8 cellular contexts compared by ENCODE assay signal in the genomic region with DNA sequence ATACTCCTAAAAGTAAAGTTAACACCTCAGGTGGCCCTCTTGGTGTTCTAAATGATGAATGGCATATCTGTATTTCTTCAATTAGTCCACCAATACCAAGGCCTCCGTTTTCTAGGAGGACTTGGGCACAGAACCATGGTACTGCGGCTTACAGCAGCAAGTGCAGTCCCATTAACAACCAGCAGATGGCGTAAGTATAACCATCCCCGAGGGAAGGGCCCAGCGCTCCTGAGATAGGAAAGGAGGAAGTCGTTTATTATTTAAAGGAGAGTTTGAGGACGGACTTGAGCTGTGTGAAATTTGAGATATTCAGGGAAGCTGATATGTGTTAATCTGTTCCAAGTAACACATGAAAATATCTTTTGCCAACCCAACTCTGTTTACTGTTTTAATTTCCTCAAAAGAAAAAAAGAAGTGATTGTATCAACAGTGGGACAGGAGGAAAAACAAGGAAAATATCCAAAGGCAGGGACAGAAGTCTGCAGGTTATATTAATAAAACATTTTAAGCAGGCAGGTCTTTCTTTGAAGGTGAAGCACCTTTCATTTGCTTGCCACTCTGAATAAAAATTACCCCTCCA. TPM values are rescaled to one million over a fixed set of nuclear protein-coding genes. Genes with fewer than 3 reads are reported as not detected.
DNase-seq lines count a peak whose midpoint lies in the region; ATAC-seq and TF ChIP-seq lines count a peak whose summit lies in the region.

No MANE protein-coding gene starts in this region.

- BruUV-seq in HCT116 (replicated peaks; lab: Mats Ljungman, UMichigan), result no TSS peak

- CTCF ChIA-PET in CD4-positive, alpha-beta T cell (lab: Charles Lee), result interaction anchor here (1.2 to 1.7 kb wide), 3 partner anchors 16 to 133 kb away, joined by 3 to 8 read pairs (median 4); no protein-coding TSS in a partner anchor
- CTCF ChIA-PET in HCT116 (lab: Charles Lee), result interaction anchor here (0.6 to 3.0 kb wide), 3 partner anchors 75 to 136 kb away, joined by 3 to 14 read pairs (median 4); no protein-coding TSS in a partner anchor
- CTCF ChIA-PET in activated B cell treated with CpG ODN at 0.5 μM for 24 hours (lab: Charles Lee), result interaction anchor here (0.7 to 1.6 kb wide), 6 partner anchors 9 to 919 kb away, joined by 3 to 4 read pairs (median 4); no protein-coding TSS in a partner anchor

- no peaks in the 10 kb centered on the region for H4K20me1 ChIP-seq in HCT116 (ENCODE audit: insufficient read depth)

- H3K4me1 ChIP-seq in HCT116 (ENCODE audit: control insufficient read depth in 1 of 2, insufficient read depth in 2 of 2, low read length in 2 of 2), result no peaks in the 10 kb centered on the region

- no peak overlapping the region for H3K4me3 Mint-ChIP-seq in CD4-positive, alpha-beta T cell
- H3K4me3 Mint-ChIP-seq in activated B cell treated with CpG ODN at 0.5 μM for 24 hours, result no peak overlapping the region
- H3K4me3 Mint-ChIP-seq in chondrocyte (ENCODE audit: unreplicated experiment), result no peak overlapping the region

- no peaks in the 10 kb centered on the region for H3K27me3 Mint-ChIP-seq in CD4-positive, alpha-beta T cell
- H3K27me3 Mint-ChIP-seq in activated B cell treated with CpG ODN at 0.5 μM for 24 hours, result peaks cover 4% of the 10 kb centered on the region
- no peaks in the 10 kb centered on the region for H3K27me3 Mint-ChIP-seq in chondrocyte (ENCODE audit: low read depth)

- DNase-seq in CD4-positive, alpha-beta T cell, result peak; percentile 29 to 57 (median 52)
- peak; percentile 21 for DNase-seq in HCT116 (ENCODE audit: low read depth, low spot score)
- peak; percentile 58 for DNase-seq in NCI-H226
- DNase-seq in activated B cell treated with CpG ODN at 0.5 μM for 24 hours, result no peak
- DNase-seq in chondrocyte (ENCODE audit: low spot score), result no peak
- peak; percentile 83 for DNase-seq in kidney tubule cell (ENCODE audit: low spot score)
- peak; percentile 43 for DNase-seq in stimulated activated CD4-positive, alpha-beta T cell treated with anti-CD3 and anti-CD28 coated beads, Interleukin-4, amount 100 ng/mL, for 1 hour

- no peak overlapping the region for H2AFZ ChIP-seq in HCT116 (ENCODE audit: low read depth, low read length, poor library complexity, severe bottlenecking)

- POLR2A ChIA-PET in CD4-positive, alpha-beta T cell (lab: Charles Lee), result interaction anchor here (1.2 kb wide), 1 partner anchor 133 kb away, joined by 3 read pairs; no protein-coding TSS in a partner anchor
- POLR2A ChIA-PET in HCT116 (lab: Charles Lee) (no interaction called here), activated B cell treated with CpG ODN at 0.5 μM for 24 hours (lab: Charles Lee) (no interaction called here)

- no peak overlapping the region for H3K4me3 ChIP-seq in HCT116 (replicated peaks in 1 of 2; ENCODE audit: low read depth in 1 of 2, low read length in 2 of 2)

- peak; percentile 96 for TF ChIP-seq CTCF in CD4-positive, alpha-beta T cell (IDR thresholded peaks at IDR 0.05)
- TF ChIP-seq CTCF in HCT116 (IDR thresholded peaks at IDR 0.05 in 2 of 3, conservative IDR thresholded peaks at IDR 0.05 in 1 of 3; ENCODE audit: borderline replicate concordance in 1 of 3, insufficient read depth in 1 of 3, low read depth in 2 of 3, low read length in 2 of 3) (peak; percentile 18 to 89 (median 84); a peak in 5 of 6 replicates), activated B cell treated with CpG ODN at 0.5 μM for 24 hours (IDR thresholded peaks at IDR 0.05) (peak; percentile 59), chondrocyte (IDR thresholded peaks at IDR 0.05) (peak; percentile 91)

- H3K9me3 Mint-ChIP-seq in CD4-positive, alpha-beta T cell, result no peaks in the 10 kb centered on the region
- H3K9me3 Mint-ChIP-seq in activated B cell treated with CpG ODN at 0.5 μM for 24 hours, result peaks cover 15% of the 10 kb centered on the region
- H3K9me3 Mint-ChIP-seq in chondrocyte (ENCODE audit: low read depth), result peaks cover 29% of the 10 kb centered on the region

- peak; percentile 45 for TF ChIP-seq RAD21 in HCT116 (IDR thresholded peaks at IDR 0.05; ENCODE audit: low read depth)

- ATAC-seq in CD4-positive, alpha-beta T cell (ENCODE audit: poor library complexity), result peak; percentile 67
- ATAC-seq in HCT116 (peak; percentile 82), activated B cell treated with CpG ODN at 0.5 μM for 24 hours (ENCODE audit: low read depth) (no peak), HG02970 (IDR thresholded peaks at IDR 0.05; ENCODE audit: low FRiP score, unreplicated experiment) (no peak)

- peaks cover 22% of the 10 kb centered on the region for H3K9me3 ChIP-seq in CD4-positive, alpha-beta T cell (ENCODE audit: control insufficient read depth, low read length)
- H3K9me3 ChIP-seq in HCT116 (ENCODE audit: control insufficient read depth in 1 of 2, insufficient read depth in 1 of 2, low read depth in 1 of 2, low read length in 2 of 2), result peaks cover 0 to 14% of the 10 kb centered on the region in 2 experiments; a peak in 2 of 4 replicates

- H3K27ac ChIP-seq in CD4-positive, alpha-beta T cell (ENCODE audit: low read depth, low read length), result no peak overlapping the region
- no peak overlapping the region for H3K27ac ChIP-seq in HCT116 (ENCODE audit: low read depth, low read length)

- no peaks in the 10 kb centered on the region for H3K27me3 ChIP-seq in CD4-positive, alpha-beta T cell (ENCODE audit: control insufficient read depth, insufficient read depth, low read length)
- H3K27me3 ChIP-seq in HCT116 (ENCODE audit: insufficient read depth, low read length), result no peaks in the 10 kb centered on the region

- H3K9me2 ChIP-seq in HCT116 (ENCODE audit: insufficient read depth), result no peaks in the 10 kb centered on the region

- H3K79me2 ChIP-seq in HCT116 (ENCODE audit: insufficient read depth, low read length), result no peaks in the 10 kb centered on the region

- intact Hi-C loops in CD4-positive, alpha-beta T cell (cut with DNase I, micrococcal nuclease), result loop anchor here (1.0 to 5.0 kb wide), 4 partner anchors 60 to 918 kb away; no protein-coding TSS in a partner anchor
- intact Hi-C loops in HCT116 (cut with micrococcal nuclease), result loop anchor here (1.0 kb wide), 2 partner anchors 133 to 137 kb away; no protein-coding TSS in a partner anchor
- intact Hi-C loops in activated B cell treated with CpG ODN at 0.5 μM for 24 hours (cut with micrococcal nuclease), result loop anchor here (1.0 to 10.0 kb wide), 2 partner anchors 137 to 516 kb away; no protein-coding TSS in a partner anchor

- H3K4me2 ChIP-seq in HCT116 (ENCODE audit: low read length), result no peak overlapping the region

- H3K4me1 Mint-ChIP-seq in CD4-positive, alpha-beta T cell (ENCODE audit: low read depth), result no peaks in the 10 kb centered on the region
- no peaks in the 10 kb centered on the region for H3K4me1 Mint-ChIP-seq in activated B cell treated with CpG ODN at 0.5 μM for 24 hours
- H3K4me1 Mint-ChIP-seq in chondrocyte (ENCODE audit: low read depth), result peaks cover 20% of the 10 kb centered on the region

- H3K9ac ChIP-seq in HCT116 (ENCODE audit: low read length), result no peak overlapping the region

- H3K27ac Mint-ChIP-seq in CD4-positive, alpha-beta T cell, result no peak overlapping the region
- H3K27ac Mint-ChIP-seq in activated B cell treated with CpG ODN at 0.5 μM for 24 hours, result no peak overlapping the region
- peak overlapping the region; percentile 66 for H3K27ac Mint-ChIP-seq in chondrocyte (ENCODE audit: unreplicated experiment)

- no peaks in the 10 kb centered on the region for H3K36me3 ChIP-seq in HCT116 (ENCODE audit: control insufficient read depth in 1 of 2, insufficient read depth in 2 of 2, low read length in 2 of 2)

- no peak for TF ChIP-seq POLR2A in HCT116 (IDR thresholded peaks at IDR 0.05; ENCODE audit: borderline replicate concordance, extremely low read depth, insufficient read depth, insufficient read length)

- peaks cover 5% of the 10 kb centered on the region for H3K36me3 Mint-ChIP-seq in CD4-positive, alpha-beta T cell (ENCODE audit: low read depth)
- H3K36me3 Mint-ChIP-seq in activated B cell treated with CpG ODN at 0.5 μM for 24 hours (ENCODE audit: low read depth), result no peaks in the 10 kb centered on the region
- H3K36me3 Mint-ChIP-seq in chondrocyte (ENCODE audit: low read depth), result peaks cover 5% of the 10 kb centered on the region

- RAD21 ChIA-PET in HCT116 (lab: Charles Lee; ENCODE audit: low non-redundant PET in 1 of 2, low total read pairs in 2 of 2, uncharacterized antibody in 2 of 2, unreplicated experiment in 2 of 2), result no interaction called here

TF ChIP-seq in HCT116, 20 proteins besides CTCF, POLR2A, EP300 and RAD21:
- no peak for TF ChIP-seq SRF (IDR thresholded peaks at IDR 0.05; ENCODE audit: low read depth)
- TF ChIP-seq YY1 (IDR thresholded peaks at IDR 0.05; ENCODE audit: extremely low read depth, insufficient replicate concordance, low read depth, low read length), result no peak
- TF ChIP-seq ZNF274 (IDR thresholded peaks at IDR 0.05; ENCODE audit: low read depth, low read length), result no peak
- TF ChIP-seq CBX3 (IDR thresholded peaks at IDR 0.05; ENCODE audit: low read depth), result no peak
- TF ChIP-seq EZH2 (IDR thresholded peaks at IDR 0.05), result no peak
- no peak for TF ChIP-seq ELF1 (IDR thresholded peaks at IDR 0.05; ENCODE audit: borderline replicate concordance, low read depth)
- no peak for TF ChIP-seq POLR2AphosphoS5 (IDR thresholded peaks at IDR 0.05; ENCODE audit: low read depth, low read length)
- TF ChIP-seq, protein P1, sequence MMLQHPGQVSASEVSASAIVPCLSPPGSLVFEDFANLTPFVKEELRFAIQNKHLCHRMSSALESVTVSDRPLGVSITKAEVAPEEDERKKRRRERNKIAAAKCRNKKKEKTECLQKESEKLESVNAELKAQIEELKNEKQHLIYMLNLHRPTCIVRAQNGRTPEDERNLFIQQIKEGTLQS (IDR thresholded peaks at IDR 0.05), result no peak
- TF ChIP-seq SP1 (IDR thresholded peaks at IDR 0.05; ENCODE audit: low read depth), result no peak
- TF ChIP-seq EGR1 (IDR thresholded peaks at IDR 0.05; ENCODE audit: low read depth), result no peak
- no peak for TF ChIP-seq FOSL1 (IDR thresholded peaks at IDR 0.05; ENCODE audit: low read depth)
- TF ChIP-seq CEBPB (IDR thresholded peaks at IDR 0.05; ENCODE audit: low read depth), result no peak
- no peak for TF ChIP-seq SIN3A (IDR thresholded peaks at IDR 0.05; ENCODE audit: low read depth)
- no peak for TF ChIP-seq ZFX (IDR thresholded peaks at IDR 0.05)
- no peak for TF ChIP-seq TCF7L2 (IDR thresholded peaks at IDR 0.05; ENCODE audit: borderline replicate concordance, extremely low read depth, insufficient read depth, insufficient read length)
- TF ChIP-seq, protein P2, sequence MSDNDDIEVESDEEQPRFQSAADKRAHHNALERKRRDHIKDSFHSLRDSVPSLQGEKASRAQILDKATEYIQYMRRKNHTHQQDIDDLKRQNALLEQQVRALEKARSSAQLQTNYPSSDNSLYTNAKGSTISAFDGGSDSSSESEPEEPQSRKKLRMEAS (IDR thresholded peaks at IDR 0.05), result no peak
- TF ChIP-seq EZH2phosphoT487 (IDR thresholded peaks at IDR 0.05; ENCODE audit: borderline replicate concordance), result no peak

RNA-seq across cellular contexts. Expression of a gene that starts 37.7 kb away (rescaled TPM):
- under 1 TPM in 1 of 2 experiments, not detected in 1; 0.19 TPM for total RNA-seq in CD4-positive, alpha-beta T cell
- total RNA-seq in HCT116 (2021; ENCODE audit: unreplicated experiment), result not detected
- not detected in 2 replicates for polyA plus RNA-seq in HCT116 (2012)
- not detected in 2 replicates for total RNA-seq in activated B cell treated with CpG ODN at 0.5 μM for 24 hours
- 0.21 to 0.80 TPM (median 0.27 TPM) in 3 replicates for total RNA-seq in chondrocyte

Comparison
In these comparisons a context has a peak if more than half of its experiments do, and no peak if none do; other contexts are left out.
1. ATAC-seq: peak in CD4-positive, alpha-beta T cell (single experiment) and HCT116 (single experiment); none in activated B cell treated with CpG ODN at 0.5 μM for 24 hours (single experiment) and HG02970 (single experiment).
2. DNase-seq: peak in CD4-positive, alpha-beta T cell (10 of 10), HCT116 (single experiment), NCI-H226 (single experiment), kidney tubule cell (single experiment) and stimulated activated CD4-positive, alpha-beta T cell treated with anti-CD3 and anti-CD28 coated beads, Interleukin-4, amount 100 ng/mL, for 1 hour (single experiment); none in activated B cell treated with CpG ODN at 0.5 μM for 24 hours (single experiment) and chondrocyte (single experiment).
3. Peak in every context shown above with its lines, with median percentiles within 50 percentile points of each other: CTCF ChIP-seq.